In the genomic region with DNA sequence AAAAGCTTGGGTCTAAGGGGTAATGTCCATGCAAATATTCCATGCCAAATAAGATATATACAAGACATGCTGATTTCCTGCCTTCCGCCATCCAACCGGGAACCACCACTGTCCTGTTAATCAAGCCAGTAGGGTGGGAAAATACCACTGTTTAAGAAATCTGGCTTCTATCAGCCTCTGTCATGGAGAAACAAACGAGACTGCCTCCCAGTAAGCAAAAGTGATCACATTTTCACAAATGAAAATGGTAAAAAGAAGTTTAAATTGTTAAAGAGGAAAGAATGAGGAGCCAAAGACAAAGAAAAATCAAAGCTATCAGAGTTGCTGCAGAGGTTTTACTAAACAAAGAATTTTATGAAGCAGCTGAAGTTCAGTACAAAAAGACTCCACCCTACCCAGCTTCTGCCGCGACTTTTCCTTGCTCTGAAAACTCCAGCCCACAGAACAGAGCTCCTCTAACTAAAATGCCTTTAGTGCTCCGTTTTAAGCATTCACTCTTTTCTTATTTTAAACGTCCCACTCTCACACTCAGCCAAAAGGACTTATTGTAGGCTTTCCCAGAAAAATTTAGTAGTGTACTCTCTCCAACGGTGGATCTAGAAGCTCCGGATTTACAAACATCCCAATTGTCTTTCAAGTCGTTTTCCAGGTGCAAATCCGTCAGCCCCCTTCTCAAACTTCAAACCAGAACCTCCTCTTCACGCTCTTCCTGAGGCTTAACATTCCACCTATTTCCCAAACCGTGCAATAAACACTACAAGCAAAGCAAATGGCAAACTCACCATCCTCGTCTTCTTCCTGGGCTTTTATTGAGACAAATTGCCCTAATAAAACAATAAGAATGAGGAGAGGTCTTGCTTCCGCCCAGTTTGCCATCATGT, we compare ENCODE assay signal across 7 cellular contexts. TPM values are rescaled to one million over a fixed set of nuclear protein-coding genes. Genes with fewer than 3 reads are reported as not detected.
DNase-seq lines count a peak whose midpoint lies in the region; ATAC-seq and TF ChIP-seq lines count a peak whose summit lies in the region.

No MANE protein-coding gene starts in this region.

- H3K4me1 ChIP-seq in HUES6 (ENCODE audit: control insufficient read depth, insufficient read depth, low read length): peaks cover 11% of the 10 kb centered on the region
- peaks cover 19% of the 10 kb centered on the region for H3K4me1 ChIP-seq in suprapubic skin

- no peak for TF ChIP-seq CTCF in chondrocyte (IDR thresholded peaks at IDR 0.05)
- TF ChIP-seq CTCF in suprapubic skin (IDR thresholded peaks at IDR 0.05): no peak

- no peaks in the 10 kb centered on the region for H3K9me3 Mint-ChIP-seq in chondrocyte (ENCODE audit: low read depth)

- H3K27ac ChIP-seq in HUES6 (ENCODE audit: low read depth, low read length) (peak overlapping the region; percentile 43; the same call in 1 of the 2 replicates), suprapubic skin (peak overlapping the region; percentile 76)

- H3K9ac ChIP-seq in HUES6 (ENCODE audit: low read length): peak overlapping the region; percentile 79

- H3K27me3 ChIP-seq in HUES6 (ENCODE audit: control insufficient read depth, insufficient read depth, low read length) (no peaks in the 10 kb centered on the region), suprapubic skin (no peaks in the 10 kb centered on the region)

- WGBS in suprapubic skin: 2% methylated on average over 15 of the region's 15 CpGs

- peak; percentile 72 for ATAC-seq in left lobe of liver
- no peak for ATAC-seq in GM21786 (IDR thresholded peaks at IDR 0.05; ENCODE audit: unreplicated experiment)
- no peak for ATAC-seq in HG03457 (IDR thresholded peaks at IDR 0.05; ENCODE audit: unreplicated experiment)

- peaks cover 37% of the 10 kb centered on the region for H3K4me1 Mint-ChIP-seq in chondrocyte (ENCODE audit: low read depth)

- peak overlapping the region; percentile 95 for H3K4me3 Mint-ChIP-seq in chondrocyte (ENCODE audit: unreplicated experiment)

- H3K4me3 ChIP-seq in HUES6 (ENCODE audit: low read depth, low read length) (peak overlapping the region; percentile 59), suprapubic skin (peak overlapping the region; percentile 54)

- no peak for TF ChIP-seq POLR2A in suprapubic skin (IDR thresholded peaks at IDR 0.05)

- no peaks in the 10 kb centered on the region for H3K27me3 Mint-ChIP-seq in chondrocyte (ENCODE audit: low read depth)

- DNase-seq in chondrocyte (ENCODE audit: low spot score) (no peak), left lobe of liver (ENCODE audit: low spot score) (no peak), suprapubic skin (ENCODE audit: low spot score in 2 of 2) (no peak)
- DNase-seq in activated CD8-positive, alpha-beta memory T cell treated with anti-CD3 and anti-CD28 coated beads, Interleukin-2, amount 50 U/mL, for 4 hours: no peak

- H3K27ac Mint-ChIP-seq in chondrocyte (ENCODE audit: unreplicated experiment): peak overlapping the region; percentile 95

- no peak for TF ChIP-seq EP300 in suprapubic skin (IDR thresholded peaks at IDR 0.05)

- H3K36me3 ChIP-seq in HUES6 (ENCODE audit: control insufficient read depth, insufficient read depth, low read length): no peaks in the 10 kb centered on the region
- no peaks in the 10 kb centered on the region for H3K36me3 ChIP-seq in suprapubic skin

- no peaks in the 10 kb centered on the region for H3K9me3 ChIP-seq in HUES6 (ENCODE audit: control insufficient read depth, insufficient read depth, low read depth, low read length)
- H3K9me3 ChIP-seq in suprapubic skin: no peaks in the 10 kb centered on the region

- H3K36me3 Mint-ChIP-seq in chondrocyte (ENCODE audit: low read depth): peaks cover 21% of the 10 kb centered on the region

RNA-seq across cellular contexts. Expression of gene COL5A2, which starts 0.6 kb away (rescaled TPM):
- total RNA-seq in chondrocyte (1,927 to 2,200 TPM (median 1,930 TPM) in 3 replicates), left lobe of liver (6.1 TPM), suprapubic skin (10 to 100 TPM; 14.1 to 17.6 (median 16.3) TPM)

Comparison
In these comparisons a context has a peak if more than half of its experiments do, and no peak if none do; other contexts are left out.
1. RNA of gene COL5A2, which starts 0.6 kb away (total RNA-seq): 1,927 to 2,200 TPM in chondrocyte; 14.1 to 17.6 TPM in suprapubic skin and 6.1 TPM in left lobe of liver (single experiment); every median in the first group is over 100 times any median in the second.